ENCODE assay signal across 8 cellular contexts in the genomic region with DNA sequence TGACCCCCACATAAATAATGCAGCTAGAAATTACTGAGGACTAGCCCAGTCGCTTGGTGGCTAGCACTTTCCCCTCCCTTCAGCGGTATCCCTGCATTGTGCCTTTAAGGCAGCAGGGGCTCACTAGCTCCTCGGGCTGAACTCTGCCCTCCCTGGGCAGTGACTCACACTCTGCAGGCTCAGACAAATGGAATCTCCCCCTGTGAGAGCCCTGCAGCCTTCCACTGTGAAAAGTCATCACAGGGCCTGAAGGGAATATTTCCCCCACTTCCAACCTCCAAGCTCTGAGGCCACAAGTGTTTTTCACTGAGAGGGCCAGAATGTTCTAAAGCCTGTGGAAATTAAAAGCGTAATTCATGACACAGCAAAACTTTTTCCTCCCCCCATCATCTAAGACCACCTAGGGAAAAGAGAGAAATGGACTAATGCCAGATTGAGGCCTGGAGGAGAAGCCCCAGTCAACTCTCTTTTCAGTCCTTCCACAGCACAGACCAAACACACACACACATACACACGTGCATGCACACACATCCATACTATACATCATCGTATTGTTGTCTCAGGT.
A peak's percentile ranks its signal among the peaks of the same experiment; 100 is the strongest.
DNase-seq lines count a peak whose midpoint lies in the region; ATAC-seq and TF ChIP-seq lines count a peak whose summit lies in the region.

No MANE protein-coding gene starts in this region.

- H3K36me3 ChIP-seq in ES-I3 (ENCODE audit: insufficient read depth, low read length) (no peaks in the 10 kb centered on the region), SK-N-MC (ENCODE audit: insufficient read depth, low read length) (no peaks in the 10 kb centered on the region), prostate gland (no peaks in the 10 kb centered on the region)

- H3K27me3 ChIP-seq in prostate gland (replicated peaks; ENCODE audit: insufficient read depth): no peaks in the 10 kb centered on the region

- no peak overlapping the region for H3K4me3 ChIP-seq in SK-N-MC
- no peak overlapping the region for H3K4me3 ChIP-seq in prostate gland

- TF ChIP-seq POLR2A in prostate gland (IDR thresholded peaks at IDR 0.05): no peak

- WGBS in prostate gland: 40% methylated on average over 6 of the region's 6 CpGs

- DNase-seq in SK-N-MC (ENCODE audit: low read depth, low spot score) (no peak), glomerular visceral epithelial cell (ENCODE audit: extremely low spot score) (peak; percentile 91), prostate gland (ENCODE audit: low spot score) (peak; percentile 5)
- no peak for DNase-seq in activated CD4-positive, alpha-beta T cell treated with anti-CD3 and anti-CD28 coated beads, Interleukin-2, amount 50 U/mL, for 48 hours

- H3K27ac ChIP-seq in SK-N-MC: peak overlapping the region; percentile 22; the same call in 1 of the 2 replicates
- H3K27ac ChIP-seq in prostate gland: peak overlapping the region; percentile 28 to 46

- H3K9ac ChIP-seq in ES-I3 (ENCODE audit: low read depth, low read length) (peak overlapping the region; percentile 4; the same call in 1 of the 2 replicates), SK-N-MC (ENCODE audit: insufficient read length) (no peak overlapping the region)

- intact Hi-C loops in prostate gland (cut with DNase I): loop anchor here (2.0 kb wide), 1 partner anchor 54 kb away; no protein-coding TSS in a partner anchor

- H3K9me3 ChIP-seq in ES-I3 (ENCODE audit: control insufficient read depth, insufficient read depth, low read length): no peaks in the 10 kb centered on the region
- no peaks in the 10 kb centered on the region for H3K9me3 ChIP-seq in SK-N-MC (ENCODE audit: low read depth, low read length)
- H3K9me3 ChIP-seq in prostate gland: no peaks in the 10 kb centered on the region

- H3K4me1 ChIP-seq in ES-I3 (ENCODE audit: insufficient read depth, low read length): peaks cover 27% of the 10 kb centered on the region
- no peaks in the 10 kb centered on the region for H3K4me1 ChIP-seq in prostate gland (replicated peaks)

- no peak for TF ChIP-seq CTCF in prostate gland (IDR thresholded peaks at IDR 0.05)

- ATAC-seq in HG02884 (IDR thresholded peaks at IDR 0.05; ENCODE audit: unreplicated experiment) (no peak), HG03378 (IDR thresholded peaks at IDR 0.05; ENCODE audit: unreplicated experiment) (no peak), HG03460 (IDR thresholded peaks at IDR 0.05; ENCODE audit: unreplicated experiment) (no peak)

Comparison
In these comparisons a context has a peak if more than half of its experiments do, and no peak if none do; other contexts are left out.
1. DNase-seq: peak in glomerular visceral epithelial cell (single experiment) and prostate gland (single experiment); none in SK-N-MC (single experiment) and activated CD4-positive, alpha-beta T cell treated with anti-CD3 and anti-CD28 coated beads, Interleukin-2, amount 50 U/mL, for 48 hours (0 of 2).